Comparison of ENCODE assay signal across 1 cellular context in the genomic region with DNA sequence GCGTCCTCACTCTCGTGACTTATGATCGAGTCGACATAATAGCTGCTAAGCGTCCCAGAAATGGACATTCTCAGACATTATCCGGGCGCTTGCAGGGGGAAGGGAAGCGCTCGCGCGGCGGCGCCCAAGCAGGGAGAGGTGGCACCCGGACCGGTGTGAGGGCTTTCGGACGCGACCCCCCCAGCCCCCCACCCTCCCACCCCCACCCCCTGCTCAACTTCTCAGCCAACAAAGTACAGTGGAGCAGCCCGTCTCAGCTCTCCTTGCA.
A peak's percentile ranks its signal among the peaks of the same experiment; 100 is the strongest.
TF ChIP-seq lines count a peak whose summit lies in the region.

HOXB9 (minus strand) TSS at position 157 of the 268 bp plus-strand sequence; CDS start at position 68, 89 bp downstream.

TF ChIP-seq in H1, 55 proteins besides CTCF, POLR2A, EP300 and RAD21:
- TF ChIP-seq KDM4A (IDR thresholded peaks at IDR 0.05; ENCODE audit: low read depth, low read length, severe bottlenecking) = peak; percentile 7
- TF ChIP-seq JUN (IDR thresholded peaks at IDR 0.05; ENCODE audit: low read depth, low read length) = no peak
